12 cellular contexts compared by ENCODE assay signal in genomic region chr18:61765097-61765496, GRCh38.
DNase-seq lines count a peak whose midpoint lies in the region; ATAC-seq and TF ChIP-seq lines count a peak whose summit lies in the region.
"Had no signal": no experiment of that assay in that cellular context is flagged by ENCODE, and none has a peak within 500 bp of the region (broad histone marks: within the 10 kb centered on the region; RNA-seq: fewer than 3 reads in every experiment).

No MANE protein-coding gene starts in this region.

- intact Hi-C loops in psoas muscle (cut with DNase I), result no loop called here

- H3F3A ChIP-seq in smooth muscle cell (ENCODE audit: low read depth), result peaks cover 5% of the 10 kb centered on the region

- H3K27ac ChIP-seq in smooth muscle cell (ENCODE audit: low read depth), result peak overlapping the region; percentile 87
- no peak overlapping the region for H3K27ac ChIP-seq in psoas muscle
- H3K27ac ChIP-seq: A549 had no signal

- peak overlapping the region; percentile 52 for H3K9ac ChIP-seq in smooth muscle cell (ENCODE audit: low read depth)

- peaks cover 14% of the 10 kb centered on the region for H3K4me1 ChIP-seq in smooth muscle cell (ENCODE audit: low read depth)
- no peaks in the 10 kb centered on the region for H3K4me1 ChIP-seq in psoas muscle
- H3K4me1 ChIP-seq: A549 had no signal

- H3K9me3 Mint-ChIP-seq in activated T-cell treated with anti-CD3 and anti-CD28 coated beads, Interleukin-2, amount 50 U/mL, for 72 hours, result peaks cover 0 to 3% of the 10 kb centered on the region in 2 donors
- no peaks in the 10 kb centered on the region for H3K9me3 Mint-ChIP-seq in activated T-cell treated with anti-CD3 and anti-CD28 coated beads, Interleukin-2, amount 50 U/mL, for 24 hours

- H3K36me3 Mint-ChIP-seq in activated T-cell treated with anti-CD3 and anti-CD28 coated beads, Interleukin-2, amount 50 U/mL, for 72 hours (ENCODE audit: insufficient read depth in 2 of 2), result no peaks in the 10 kb centered on the region
- no peaks in the 10 kb centered on the region for H3K36me3 Mint-ChIP-seq in activated T-cell treated with anti-CD3 and anti-CD28 coated beads, Interleukin-2, amount 50 U/mL, for 24 hours (ENCODE audit: low read depth)
- H3K36me3 Mint-ChIP-seq: naive B cell had no signal

- peak; percentile 38 to 47 for ATAC-seq in activated T-cell treated with anti-CD3 and anti-CD28 coated beads, Interleukin-2, amount 50 U/mL, for 72 hours (replicated peaks in 1 of 2)
- ATAC-seq in SK-N-SH treated with all-trans-retinoic acid at 6 μM for 48 hours (peak; percentile 91), psoas muscle (no peak)
- ATAC-seq: A549 had no signal

- H3K27me3 ChIP-seq in smooth muscle cell (ENCODE audit: low read depth), result no peaks in the 10 kb centered on the region
- no peaks in the 10 kb centered on the region for H3K27me3 ChIP-seq in psoas muscle (ENCODE audit: insufficient read depth in 3 of 3, low read length in 2 of 3)

- H3K4me3 ChIP-seq in fibroblast of villous mesenchyme (ENCODE audit: low read depth, low read length) (no peak overlapping the region), smooth muscle cell (peak overlapping the region; percentile 6), psoas muscle (no peak overlapping the region)
- H3K4me3 ChIP-seq: A549 had no signal

- H3K4me1 Mint-ChIP-seq in activated T-cell treated with anti-CD3 and anti-CD28 coated beads, Interleukin-2, amount 50 U/mL, for 72 hours (ENCODE audit: low read depth), result peaks cover 19% of the 10 kb centered on the region
- H3K4me1 Mint-ChIP-seq in activated T-cell treated with anti-CD3 and anti-CD28 coated beads, Interleukin-2, amount 50 U/mL, for 24 hours (ENCODE audit: low read depth), result peaks cover 17% of the 10 kb centered on the region
- H3K4me1 Mint-ChIP-seq: naive B cell had no signal

- no peak for TF ChIP-seq CTCF in fibroblast of villous mesenchyme (IDR thresholded peaks at IDR 0.05; ENCODE audit: insufficient read depth, low read depth, low read length)
- TF ChIP-seq CTCF in smooth muscle cell (IDR thresholded peaks at IDR 0.05; ENCODE audit: borderline replicate concordance, insufficient read depth, poor library complexity, severe bottlenecking), result no peak
- TF ChIP-seq CTCF in psoas muscle (IDR thresholded peaks at IDR 0.05), result no peak

- peaks cover 36% of the 10 kb centered on the region for H3K27me3 Mint-ChIP-seq in activated T-cell treated with anti-CD3 and anti-CD28 coated beads, Interleukin-2, amount 50 U/mL, for 72 hours (ENCODE audit: low read depth)
- H3K27me3 Mint-ChIP-seq in activated T-cell treated with anti-CD3 and anti-CD28 coated beads, Interleukin-2, amount 50 U/mL, for 24 hours, result peaks cover 53% of the 10 kb centered on the region
- H3K27me3 Mint-ChIP-seq: naive B cell had no signal

- H3K36me3 ChIP-seq in smooth muscle cell (ENCODE audit: low read depth), result no peaks in the 10 kb centered on the region
- no peaks in the 10 kb centered on the region for H3K36me3 ChIP-seq in psoas muscle (ENCODE audit: insufficient read depth in 1 of 2, low read depth in 1 of 2)

- H3K9me3 ChIP-seq in smooth muscle cell (replicated peaks; ENCODE audit: low read depth) (no peaks in the 10 kb centered on the region), psoas muscle (no peaks in the 10 kb centered on the region)
- H3K9me3 ChIP-seq: A549 had no signal

- H2AFZ ChIP-seq in smooth muscle cell (ENCODE audit: low read depth), result peak overlapping the region; percentile 71

- DNase-seq in activated T-cell treated with anti-CD3 and anti-CD28 coated beads, Interleukin-2, amount 50 U/mL, for 72 hours, result no peak
- DNase-seq in activated T-cell treated with anti-CD3 and anti-CD28 coated beads, Interleukin-2, amount 50 U/mL, for 24 hours, result no peak
- DNase-seq in fibroblast of villous mesenchyme (ENCODE audit: low read depth), result peak; percentile 39
- DNase-seq in smooth muscle cell (lab: John Stamatoyannopoulos, UW; ENCODE audit: unreplicated experiment), result no peak
- DNase-seq in psoas muscle, result no peak
- DNase-seq in NCI-H2227 (lab: John Stamatoyannopoulos, UW; ENCODE audit: unreplicated experiment), result no peak
- no peak for DNase-seq in activated CD4-positive, alpha-beta T cell treated with anti-CD3 and anti-CD28 coated beads for 1 hour
- DNase-seq: GOT3, naive B cell, SHP77 had no signal

- H3K4me3 Mint-ChIP-seq in activated T-cell treated with anti-CD3 and anti-CD28 coated beads, Interleukin-2, amount 50 U/mL, for 72 hours, result no peak overlapping the region
- H3K4me3 Mint-ChIP-seq in activated T-cell treated with anti-CD3 and anti-CD28 coated beads, Interleukin-2, amount 50 U/mL, for 24 hours, result no peak overlapping the region
- H3K4me3 Mint-ChIP-seq: naive B cell had no signal

- no peaks in the 10 kb centered on the region for H3K79me2 ChIP-seq in smooth muscle cell (ENCODE audit: low read depth)

- WGBS in smooth muscle cell (ENCODE audit: low lambda C conversion rate), result 10% methylated on average over 6 of the region's 6 CpGs
- WGBS in psoas muscle, 3 donors, result 59 to 71% (median 64%) methylated on average over 6 of the region's 6 CpGs

- H3K4me2 ChIP-seq in smooth muscle cell, result peak overlapping the region; percentile 80
- H3K4me2 ChIP-seq: A549 had no signal

- no peaks in the 10 kb centered on the region for H4K20me1 ChIP-seq in smooth muscle cell (ENCODE audit: low read depth)

- H3K27ac Mint-ChIP-seq in activated T-cell treated with anti-CD3 and anti-CD28 coated beads, Interleukin-2, amount 50 U/mL, for 72 hours, result no peak overlapping the region
- H3K27ac Mint-ChIP-seq in activated T-cell treated with anti-CD3 and anti-CD28 coated beads, Interleukin-2, amount 50 U/mL, for 24 hours, result no peak overlapping the region

TF ChIP-seq in SK-N-SH treated with all-trans-retinoic acid at 6 μM for 48 hours, 23 proteins besides CTCF, POLR2A, EP300 and RAD21:
- TF ChIP-seq ZFP30 (CRISPR knock-in tag; IDR thresholded peaks at IDR 0.05) (no peak), ISL1 (CRISPR knock-in tag; IDR thresholded peaks at IDR 0.05) (peak; percentile 80), BACH2 (CRISPR knock-in tag; IDR thresholded peaks at IDR 0.05; ENCODE audit: borderline replicate concordance) (no peak), CSDC2 (CRISPR knock-in tag; IDR thresholded peaks at IDR 0.05) (0 out of 2 replicates have a peak, but pooled peaks have one; percentile 28)

Comparison
In these comparisons a context has a peak if more than half of its experiments do, and no peak if none do; other contexts are left out.
1. ATAC-seq: peak in activated T-cell treated with anti-CD3 and anti-CD28 coated beads, Interleukin-2, amount 50 U/mL, for 72 hours (2 of 2) and SK-N-SH treated with all-trans-retinoic acid at 6 μM for 48 hours (single experiment); none in psoas muscle (0 of 4).